Comparison of ENCODE assay signal across 1 cellular context in the genomic region with DNA sequence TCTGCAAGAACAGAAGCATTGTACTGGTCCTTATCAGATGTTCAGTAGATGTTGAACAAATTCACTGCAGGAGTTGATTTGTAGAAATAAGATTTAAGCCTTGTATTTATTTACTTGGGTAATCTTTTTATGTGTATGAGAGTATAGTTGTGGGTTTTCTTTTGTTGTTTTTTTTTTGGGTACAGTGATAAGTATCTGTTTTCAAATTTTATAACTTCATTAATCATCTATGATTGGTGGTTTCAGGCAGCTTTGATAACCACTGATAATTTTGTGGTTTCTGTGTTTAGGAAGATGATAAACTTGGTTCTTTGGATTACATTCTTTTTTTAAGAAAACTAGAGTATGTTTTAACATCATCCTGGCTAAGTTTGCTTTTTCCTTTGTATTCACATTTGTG.
TF ChIP-seq lines count a peak whose summit lies in the region.

No MANE protein-coding gene starts in this region.

TF ChIP-seq in K562, 482 proteins besides CTCF, POLR2A, EP300 and RAD21 (continued from another document and continues in another):
- TF ChIP-seq ZNF318 (IDR thresholded peaks at IDR 0.05; ENCODE audit: borderline replicate concordance in 1 of 2, low read depth in 1 of 2), result no peak
- TF ChIP-seq ETS2 (tag; IDR thresholded peaks at IDR 0.05; ENCODE audit: borderline replicate concordance, poor library complexity, severe bottlenecking), result no peak
- no peak for TF ChIP-seq KLF10 (CRISPR knock-in tag; IDR thresholded peaks at IDR 0.05)
- no peak for TF ChIP-seq IFI16 (CRISPR knock-in tag; IDR thresholded peaks at IDR 0.05)
- no peak for TF ChIP-seq ZNF324 (CRISPR knock-in tag; IDR thresholded peaks at IDR 0.05)
- TF ChIP-seq, protein P1, sequence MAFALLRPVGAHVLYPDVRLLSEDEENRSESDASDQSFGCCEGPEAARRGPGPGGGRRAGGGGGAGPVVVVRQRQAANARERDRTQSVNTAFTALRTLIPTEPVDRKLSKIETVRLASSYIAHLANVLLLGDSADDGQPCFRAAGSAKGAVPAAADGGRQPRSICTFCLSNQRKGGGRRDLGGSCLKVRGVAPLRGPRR (CRISPR knock-in tag; IDR thresholded peaks at IDR 0.05), result no peak
- no peak for TF ChIP-seq VEZF1 (CRISPR knock-in tag; IDR thresholded peaks at IDR 0.05)
- TF ChIP-seq TAL1 (IDR thresholded peaks at IDR 0.05), result peak; percentile 8; the same call in 1 of the 2 replicates
- TF ChIP-seq POLR2G (IDR thresholded peaks at IDR 0.05; ENCODE audit: low read depth, low read length), result no peak
- no peak for TF ChIP-seq RUNX1 (IDR thresholded peaks at IDR 0.05; ENCODE audit: low read depth)
- TF ChIP-seq, protein P2, sequence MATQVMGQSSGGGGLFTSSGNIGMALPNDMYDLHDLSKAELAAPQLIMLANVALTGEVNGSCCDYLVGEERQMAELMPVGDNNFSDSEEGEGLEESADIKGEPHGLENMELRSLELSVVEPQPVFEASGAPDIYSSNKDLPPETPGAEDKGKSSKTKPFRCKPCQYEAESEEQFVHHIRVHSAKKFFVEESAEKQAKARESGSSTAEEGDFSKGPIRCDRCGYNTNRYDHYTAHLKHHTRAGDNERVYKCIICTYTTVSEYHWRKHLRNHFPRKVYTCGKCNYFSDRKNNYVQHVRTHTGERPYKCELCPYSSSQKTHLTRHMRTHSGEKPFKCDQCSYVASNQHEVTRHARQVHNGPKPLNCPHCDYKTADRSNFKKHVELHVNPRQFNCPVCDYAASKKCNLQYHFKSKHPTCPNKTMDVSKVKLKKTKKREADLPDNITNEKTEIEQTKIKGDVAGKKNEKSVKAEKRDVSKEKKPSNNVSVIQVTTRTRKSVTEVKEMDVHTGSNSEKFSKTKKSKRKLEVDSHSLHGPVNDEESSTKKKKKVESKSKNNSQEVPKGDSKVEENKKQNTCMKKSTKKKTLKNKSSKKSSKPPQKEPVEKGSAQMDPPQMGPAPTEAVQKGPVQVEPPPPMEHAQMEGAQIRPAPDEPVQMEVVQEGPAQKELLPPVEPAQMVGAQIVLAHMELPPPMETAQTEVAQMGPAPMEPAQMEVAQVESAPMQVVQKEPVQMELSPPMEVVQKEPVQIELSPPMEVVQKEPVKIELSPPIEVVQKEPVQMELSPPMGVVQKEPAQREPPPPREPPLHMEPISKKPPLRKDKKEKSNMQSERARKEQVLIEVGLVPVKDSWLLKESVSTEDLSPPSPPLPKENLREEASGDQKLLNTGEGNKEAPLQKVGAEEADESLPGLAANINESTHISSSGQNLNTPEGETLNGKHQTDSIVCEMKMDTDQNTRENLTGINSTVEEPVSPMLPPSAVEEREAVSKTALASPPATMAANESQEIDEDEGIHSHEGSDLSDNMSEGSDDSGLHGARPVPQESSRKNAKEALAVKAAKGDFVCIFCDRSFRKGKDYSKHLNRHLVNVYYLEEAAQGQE (CRISPR knock-in tag; IDR thresholded peaks at IDR 0.05; ENCODE audit: low read depth), result no peak
- no peak for TF ChIP-seq SLC30A9 (CRISPR knock-in tag; IDR thresholded peaks at IDR 0.05)
- 0 out of 2 replicates have a peak, but pooled peaks have one; percentile 49 for TF ChIP-seq SMARCA4 (IDR thresholded peaks at IDR 0.05)
- no peak for TF ChIP-seq HDAC1 (IDR thresholded peaks at IDR 0.05)
- TF ChIP-seq, protein P3, sequence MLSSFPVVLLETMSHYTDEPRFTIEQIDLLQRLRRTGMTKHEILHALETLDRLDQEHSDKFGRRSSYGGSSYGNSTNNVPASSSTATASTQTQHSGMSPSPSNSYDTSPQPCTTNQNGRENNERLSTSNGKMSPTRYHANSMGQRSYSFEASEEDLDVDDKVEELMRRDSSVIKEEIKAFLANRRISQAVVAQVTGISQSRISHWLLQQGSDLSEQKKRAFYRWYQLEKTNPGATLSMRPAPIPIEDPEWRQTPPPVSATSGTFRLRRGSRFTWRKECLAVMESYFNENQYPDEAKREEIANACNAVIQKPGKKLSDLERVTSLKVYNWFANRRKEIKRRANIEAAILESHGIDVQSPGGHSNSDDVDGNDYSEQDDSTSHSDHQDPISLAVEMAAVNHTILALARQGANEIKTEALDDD (IDR thresholded peaks at IDR 0.05), result no peak
- TF ChIP-seq ZKSCAN8 (CRISPR knock-in tag; IDR thresholded peaks at IDR 0.05), result no peak
- TF ChIP-seq, protein P4, sequence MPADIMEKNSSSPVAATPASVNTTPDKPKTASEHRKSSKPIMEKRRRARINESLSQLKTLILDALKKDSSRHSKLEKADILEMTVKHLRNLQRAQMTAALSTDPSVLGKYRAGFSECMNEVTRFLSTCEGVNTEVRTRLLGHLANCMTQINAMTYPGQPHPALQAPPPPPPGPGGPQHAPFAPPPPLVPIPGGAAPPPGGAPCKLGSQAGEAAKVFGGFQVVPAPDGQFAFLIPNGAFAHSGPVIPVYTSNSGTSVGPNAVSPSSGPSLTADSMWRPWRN (IDR thresholded peaks at IDR 0.05; ENCODE audit: low read depth), result no peak
- TF ChIP-seq RFX5 (IDR thresholded peaks at IDR 0.05; ENCODE audit: low read depth, low read length), result no peak
- TF ChIP-seq SMAD1 (IDR thresholded peaks at IDR 0.05; ENCODE audit: low read depth, low read length, partially characterized antibody), result no peak
- TF ChIP-seq NR2F6 (CRISPR knock-in tag; IDR thresholded peaks at IDR 0.05), result no peak
- TF ChIP-seq MIER1 (IDR thresholded peaks at IDR 0.05; ENCODE audit: low read depth), result no peak
- no peak for TF ChIP-seq CBX3 (IDR thresholded peaks at IDR 0.05; ENCODE audit: borderline replicate concordance in 1 of 2, low read length in 2 of 2)
- TF ChIP-seq ZNF408 (CRISPR knock-in tag; IDR thresholded peaks at IDR 0.05; ENCODE audit: low read depth), result no peak
- TF ChIP-seq, protein P5, sequence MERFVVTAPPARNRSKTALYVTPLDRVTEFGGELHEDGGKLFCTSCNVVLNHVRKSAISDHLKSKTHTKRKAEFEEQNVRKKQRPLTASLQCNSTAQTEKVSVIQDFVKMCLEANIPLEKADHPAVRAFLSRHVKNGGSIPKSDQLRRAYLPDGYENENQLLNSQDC (CRISPR knock-in tag; IDR thresholded peaks at IDR 0.05), result no peak
- no peak for TF ChIP-seq ZNF175 (CRISPR knock-in tag; IDR thresholded peaks at IDR 0.05; ENCODE audit: low read depth)
- TF ChIP-seq CBX5 (IDR thresholded peaks at IDR 0.05; ENCODE audit: borderline replicate concordance, low read depth), result no peak
- TF ChIP-seq ETV6 (IDR thresholded peaks at IDR 0.05; ENCODE audit: borderline replicate concordance in 1 of 2, low read depth in 2 of 2, low read length in 1 of 2), result no peak
- TF ChIP-seq ETV6 (CRISPR knock-in tag; IDR thresholded peaks at IDR 0.05; ENCODE audit: borderline replicate concordance), result no peak
- no peak for TF ChIP-seq CREBBP (IDR thresholded peaks at IDR 0.05; ENCODE audit: low read depth, low read length)
- no peak for TF ChIP-seq YY1 (IDR thresholded peaks at IDR 0.05; ENCODE audit: borderline replicate concordance in 1 of 3, control insufficient read depth in 1 of 3, extremely low read depth in 1 of 3, insufficient read depth in 3 of 3, insufficient read length in 1 of 3, insufficient replicate concordance in 2 of 3, low read depth in 1 of 3, low read length in 2 of 3)
- TF ChIP-seq TEAD1 (CRISPR knock-in tag; IDR thresholded peaks at IDR 0.05), result no peak
- TF ChIP-seq RCOR1 (IDR thresholded peaks at IDR 0.05; ENCODE audit: borderline replicate concordance in 1 of 2, low read depth in 2 of 2, low read length in 2 of 2), result no peak
- no peak for TF ChIP-seq RBM34 (IDR thresholded peaks at IDR 0.05; ENCODE audit: borderline replicate concordance, insufficient read depth, low read length)
- TF ChIP-seq ZNF511 (CRISPR knock-in tag; IDR thresholded peaks at IDR 0.05), result no peak
- no peak for TF ChIP-seq HDAC6 (IDR thresholded peaks at IDR 0.05; ENCODE audit: low read depth, low read length)
- no peak for TF ChIP-seq NFIX (CRISPR knock-in tag; IDR thresholded peaks at IDR 0.05; ENCODE audit: low read depth)
- no peak for TF ChIP-seq ZNF239 (CRISPR knock-in tag; IDR thresholded peaks at IDR 0.05)
- no peak for TF ChIP-seq CHD4 (IDR thresholded peaks at IDR 0.05; ENCODE audit: insufficient read depth, insufficient replicate concordance, low read depth, low read length, poor library complexity, severe bottlenecking)
- no peak for TF ChIP-seq HMGN3 (IDR thresholded peaks at IDR 0.05; ENCODE audit: borderline replicate concordance, extremely low read depth, insufficient read length, low read depth, low read length)
- no peak for TF ChIP-seq NFATC3 (IDR thresholded peaks at IDR 0.05)
- no peak for TF ChIP-seq ZNF445 (CRISPR knock-in tag; IDR thresholded peaks at IDR 0.05; ENCODE audit: low read depth)
- TF ChIP-seq ZNF444 (CRISPR knock-in tag; IDR thresholded peaks at IDR 0.05), result no peak
- no peak for TF ChIP-seq NFYB (IDR thresholded peaks at IDR 0.05; ENCODE audit: extremely low read depth, insufficient read length)
- TF ChIP-seq NR1H2 (CRISPR knock-in tag; IDR thresholded peaks at IDR 0.05), result no peak
- TF ChIP-seq TOE1 (IDR thresholded peaks at IDR 0.05; ENCODE audit: borderline replicate concordance), result no peak
- TF ChIP-seq TOE1 (CRISPR knock-in tag; IDR thresholded peaks at IDR 0.05; ENCODE audit: borderline replicate concordance, low read depth), result no peak
- no peak for TF ChIP-seq HBP1 (CRISPR knock-in tag; IDR thresholded peaks at IDR 0.05)
- TF ChIP-seq ESRRA (IDR thresholded peaks at IDR 0.05; ENCODE audit: borderline replicate concordance, low read depth), result peak; percentile 72; the same call in 1 of the 2 replicates
- no peak for TF ChIP-seq SAP30 (IDR thresholded peaks at IDR 0.05; ENCODE audit: borderline replicate concordance, insufficient read depth, low read depth, low read length, poor library complexity, severe bottlenecking)
